In genomic region chr22:35335936-35336781, GRCh38 we compare ENCODE assay signal across 12 cellular contexts. TPM values are rescaled to one million over a fixed set of nuclear protein-coding genes. Genes with fewer than 3 reads are reported as not detected.
A peak's percentile ranks its signal among the peaks of the same experiment; 100 is the strongest.
DNase-seq lines count a peak whose midpoint lies in the region; ATAC-seq, FAIRE-seq and TF ChIP-seq lines count a peak whose summit lies in the region.
"Had no signal": no experiment of that assay in that cellular context is flagged by ENCODE, and none has a peak within 500 bp of the region (broad histone marks: within the 10 kb centered on the region; RNA-seq: fewer than 3 reads in every experiment).

No MANE protein-coding gene starts in this region.

- H4K91ac ChIP-seq in trophoblast cell (ENCODE audit: low read depth, low read length) = no peak overlapping the region

- H3K9me1 ChIP-seq in endothelial cell of umbilical vein (replicated peaks; ENCODE audit: control insufficient read depth, extremely low read depth, insufficient read depth, low read length) = no peaks in the 10 kb centered on the region

- TF ChIP-seq CTCF in endothelial cell of umbilical vein (IDR thresholded peaks at IDR 0.05; ENCODE audit: extremely low read depth in 1 of 2, insufficient read depth in 1 of 2, low read depth in 1 of 2, low read length in 2 of 2) = no peak

- no peaks in the 10 kb centered on the region for H3K27me3 ChIP-seq in endothelial cell of umbilical vein (ENCODE audit: control insufficient read depth in 2 of 2, insufficient read depth in 2 of 2, low read length in 2 of 2)
- H3K27me3 ChIP-seq in trophoblast cell (ENCODE audit: insufficient read depth, low read length) = no peaks in the 10 kb centered on the region
- H3K27me3 ChIP-seq: breast epithelium had no signal

- no peak overlapping the region for H3K27ac ChIP-seq in endothelial cell of umbilical vein (ENCODE audit: insufficient read depth, low read depth, low read length)
- no peak overlapping the region for H3K27ac ChIP-seq in trophoblast cell (ENCODE audit: low read depth, low read length)
- H3K27ac ChIP-seq: breast epithelium had no signal

- no CpG with 5 or more reads among the region's 12 CpGs for WGBS in trophoblast cell (ENCODE audit: extremely low coverage, insufficient coverage, insufficient read length)

- ATAC-seq in GM18498 (IDR thresholded peaks at IDR 0.05; ENCODE audit: unreplicated experiment) = no peak
- ATAC-seq: naive thymus-derived CD4-positive, alpha-beta T cell had no signal

- peaks cover 2 to 58% of the 10 kb centered on the region in 2 experiments for H3K36me3 ChIP-seq in endothelial cell of umbilical vein (ENCODE audit: control insufficient read depth in 2 of 2, extremely low read depth in 1 of 2, insufficient read depth in 2 of 2, low read length in 2 of 2)
- peaks cover 72 to 80% of the 10 kb centered on the region in 2 experiments for H3K36me3 ChIP-seq in trophoblast cell (ENCODE audit: control insufficient read depth in 1 of 2, insufficient read depth in 2 of 2, low read length in 2 of 2)

- no peak overlapping the region for H3K18ac ChIP-seq in trophoblast cell (ENCODE audit: low read length)

- H2AFZ ChIP-seq in endothelial cell of umbilical vein (ENCODE audit: low read depth, low read length) (no peak overlapping the region), trophoblast cell (ENCODE audit: insufficient read depth, low read length, poor library complexity) (no peak overlapping the region)

- no peak for FAIRE-seq in endothelial cell of umbilical vein (lab: Jason Lieb, UNC)
- FAIRE-seq: endometrium had no signal

- POLR2A ChIA-PET in endothelial cell of umbilical vein (lab: Charles Lee) = no interaction called here

- H2AK5ac ChIP-seq in trophoblast cell (ENCODE audit: low read length) = no peak overlapping the region

- no peaks in the 10 kb centered on the region for H3K9me3 ChIP-seq in endothelial cell of umbilical vein (replicated peaks; ENCODE audit: control insufficient read depth, insufficient read depth, low read length)
- peaks cover 4% of the 10 kb centered on the region for H3K9me3 ChIP-seq in trophoblast cell (ENCODE audit: insufficient read depth, low read depth, low read length)
- H3K9me3 ChIP-seq: breast epithelium had no signal

- H3K79me2 ChIP-seq in endothelial cell of umbilical vein (ENCODE audit: control insufficient read depth, insufficient read depth, low read length) (no peaks in the 10 kb centered on the region), trophoblast cell (ENCODE audit: control insufficient read depth, insufficient read depth, low read length, poor library complexity) (no peaks in the 10 kb centered on the region)

- no peak overlapping the region for H3K4ac ChIP-seq in trophoblast cell (ENCODE audit: low read depth, low read length)

- no peaks in the 10 kb centered on the region for H3K4me1 ChIP-seq in endothelial cell of umbilical vein (ENCODE audit: control insufficient read depth, extremely low read depth, insufficient read depth, low read length)
- peaks cover 3 to 6% of the 10 kb centered on the region in 2 experiments for H3K4me1 ChIP-seq in trophoblast cell (ENCODE audit: control insufficient read depth in 1 of 2, insufficient read depth in 2 of 2, low read length in 2 of 2)
- H3K4me1 ChIP-seq: breast epithelium had no signal

- no peak overlapping the region for H2BK120ac ChIP-seq in trophoblast cell (ENCODE audit: insufficient read depth, low read length, poor library complexity)

- H3K23ac ChIP-seq in trophoblast cell (ENCODE audit: low read length) = no peak overlapping the region

- no peak overlapping the region for H3K14ac ChIP-seq in trophoblast cell (ENCODE audit: low read length)

- no TSS peak for BruUV-seq in endothelial cell of umbilical vein (replicated peaks; lab: Mats Ljungman, UMichigan)

- no peak overlapping the region for H2BK12ac ChIP-seq in trophoblast cell (ENCODE audit: low read length)

- no peak overlapping the region for H3K9ac ChIP-seq in endothelial cell of umbilical vein (replicated peaks; ENCODE audit: extremely low read depth, insufficient read depth, low read length)
- peak overlapping the region; percentile 25 for H3K9ac ChIP-seq in trophoblast cell (ENCODE audit: low read length)

- CTCF ChIA-PET in endothelial cell of umbilical vein (lab: Charles Lee) = interaction anchor here (1.6 kb wide), 1 partner anchor 8 kb away, joined by 3 read pairs; no protein-coding TSS in a partner anchor

- no peak overlapping the region for H3K4me2 ChIP-seq in endothelial cell of umbilical vein (ENCODE audit: insufficient read depth, low read length)
- H3K4me2 ChIP-seq in trophoblast cell (ENCODE audit: low read length) = no peak overlapping the region

- H3K79me1 ChIP-seq in trophoblast cell (ENCODE audit: low read length) = no peaks in the 10 kb centered on the region

- DNase-seq in EH (ENCODE audit: low read depth) = peak; percentile 35
- DNase-seq in SK-N-DZ (ENCODE audit: low spot score) = peak; percentile 47
- no peak for DNase-seq in endothelial cell of umbilical vein (ENCODE audit: low read depth, low spot score)
- no peak for DNase-seq in trophoblast cell
- no peak for DNase-seq in Kasumi-1 (lab: John Stamatoyannopoulos, UW)
- no peak for DNase-seq in DMS79 treated with DMSO at 0.1 percent for 48 hours (lab: John Stamatoyannopoulos, UW)
- DNase-seq: Calu3; glutamatergic neuron; naive thymus-derived CD4-positive, alpha-beta T cell had no signal

- H4K12ac ChIP-seq in trophoblast cell (ENCODE audit: low read depth, low read length) = no peak overlapping the region

- dilution Hi-C loops in endothelial cell of umbilical vein (cut with MboI; ENCODE audit: extremely low pct_ligation_motif_present, low sequenced_read_pairs) = no loop called here

- no peak overlapping the region for H4K8ac ChIP-seq in trophoblast cell (ENCODE audit: low read depth, low read length)

- intact Hi-C loops in endothelial cell of umbilical vein (cut with micrococcal nuclease) = no loop called here

- H3K4me3 ChIP-seq in endothelial cell of umbilical vein (replicated peaks in 1 of 3; ENCODE audit: insufficient read depth in 1 of 3, low read depth in 1 of 3, low read length in 3 of 3) (no peak overlapping the region), trophoblast cell (ENCODE audit: low read depth, low read length) (no peak overlapping the region)
- H3K4me3 ChIP-seq: breast epithelium had no signal

- H4K20me1 ChIP-seq in endothelial cell of umbilical vein (replicated peaks; ENCODE audit: control insufficient read depth, extremely low read depth, insufficient read depth, low read length) = no peaks in the 10 kb centered on the region

- no peak for TF ChIP-seq POLR2A in endothelial cell of umbilical vein (IDR thresholded peaks at IDR 0.05; ENCODE audit: low read depth, low read length)

- no peak overlapping the region for H2BK5ac ChIP-seq in trophoblast cell (ENCODE audit: low read depth, low read length, poor library complexity)

TF ChIP-seq in endothelial cell of umbilical vein, 7 proteins besides CTCF, POLR2A, EP300 and RAD21:
- peak; percentile 27 for TF ChIP-seq GATA2 (IDR thresholded peaks at IDR 0.05; ENCODE audit: insufficient read depth, insufficient read length, low read depth, low read length)
- TF ChIP-seq MYC (IDR thresholded peaks at IDR 0.05; ENCODE audit: low read depth, low read length) = no peak

RNA-seq across cellular contexts. Expression of gene TOM1, which starts 36.5 kb away (rescaled TPM):
- 31.1 and 33.7 TPM in 2 replicates for polyA plus RNA-seq in SK-N-DZ (2014; cell fraction: cytosol; rRNA removed)
- 24.1 and 25.1 TPM in 2 replicates for polyA plus RNA-seq in SK-N-DZ (2014; cell fraction: nucleus; rRNA removed)
- 36.4 and 44.5 TPM in 2 replicates for total RNA-seq in endothelial cell of umbilical vein
- polyA plus RNA-seq in endothelial cell of umbilical vein = 74.4 and 74.6 TPM in 2 replicates
- polyA plus RNA-seq in endothelial cell of umbilical vein (2011; cell fraction: cytosol; rRNA removed) = 64.6 and 74.8 TPM in 2 replicates
- polyA plus RNA-seq in endothelial cell of umbilical vein (2011; cell fraction: nucleus; rRNA removed) = 57.8 and 92.1 TPM in 2 replicates
- polyA plus RNA-seq in endothelial cell of umbilical vein (2012) = 38.9 and 41.3 TPM in 2 replicates
- 100 and 123 TPM in 2 replicates for polyA minus RNA-seq in endothelial cell of umbilical vein
- polyA minus RNA-seq in endothelial cell of umbilical vein (2011; cell fraction: cytosol; rRNA and poly(A)+ RNA removed) = 12.3 TPM
- polyA minus RNA-seq in endothelial cell of umbilical vein (2011; cell fraction: nucleus; rRNA and poly(A)+ RNA removed) = 59.4 and 79.5 TPM in 2 replicates
- 41.6 and 45.0 TPM in 2 replicates for polyA plus RNA-seq in trophoblast cell (2013)

RNA-seq across cellular contexts. Expression of gene HMOX1, which starts 44.7 kb away (rescaled TPM):
- polyA plus RNA-seq in SK-N-DZ (2014; cell fraction: cytosol; rRNA removed) = 2.6 and 2.8 TPM in 2 replicates
- polyA plus RNA-seq in SK-N-DZ (2014; cell fraction: nucleus; rRNA removed) = 1.1 and 1.5 TPM in 2 replicates
- total RNA-seq in endothelial cell of umbilical vein = 29.2 and 41.1 TPM in 2 replicates
- 69.1 and 77.4 TPM in 2 replicates for polyA plus RNA-seq in endothelial cell of umbilical vein
- polyA plus RNA-seq in endothelial cell of umbilical vein (2011; cell fraction: cytosol; rRNA removed) = 37.6 and 57.9 TPM in 2 replicates
- polyA plus RNA-seq in endothelial cell of umbilical vein (2011; cell fraction: nucleus; rRNA removed) = 22.6 and 34.8 TPM in 2 replicates
- 65.7 and 77.0 TPM in 2 replicates for polyA plus RNA-seq in endothelial cell of umbilical vein (2012)
- polyA minus RNA-seq in endothelial cell of umbilical vein = 24.8 and 26.4 TPM in 2 replicates
- 13.3 TPM for polyA minus RNA-seq in endothelial cell of umbilical vein (2011; cell fraction: cytosol; rRNA and poly(A)+ RNA removed)
- polyA minus RNA-seq in endothelial cell of umbilical vein (2011; cell fraction: nucleus; rRNA and poly(A)+ RNA removed) = 10.7 and 20.2 TPM in 2 replicates
- 298 and 341 TPM in 2 replicates for polyA plus RNA-seq in trophoblast cell (2013)

Comparison
In these comparisons a context has a peak if more than half of its experiments do, and no peak if none do; other contexts are left out.
1. DNase-seq: peak in EH (single experiment) and SK-N-DZ (single experiment); none in endothelial cell of umbilical vein (single experiment), trophoblast cell (0 of 2), Kasumi-1 (0 of 2) and DMS79 treated with DMSO at 0.1 percent for 48 hours (single experiment).